2 cellular contexts compared by ENCODE assay signal in the genomic region with DNA sequence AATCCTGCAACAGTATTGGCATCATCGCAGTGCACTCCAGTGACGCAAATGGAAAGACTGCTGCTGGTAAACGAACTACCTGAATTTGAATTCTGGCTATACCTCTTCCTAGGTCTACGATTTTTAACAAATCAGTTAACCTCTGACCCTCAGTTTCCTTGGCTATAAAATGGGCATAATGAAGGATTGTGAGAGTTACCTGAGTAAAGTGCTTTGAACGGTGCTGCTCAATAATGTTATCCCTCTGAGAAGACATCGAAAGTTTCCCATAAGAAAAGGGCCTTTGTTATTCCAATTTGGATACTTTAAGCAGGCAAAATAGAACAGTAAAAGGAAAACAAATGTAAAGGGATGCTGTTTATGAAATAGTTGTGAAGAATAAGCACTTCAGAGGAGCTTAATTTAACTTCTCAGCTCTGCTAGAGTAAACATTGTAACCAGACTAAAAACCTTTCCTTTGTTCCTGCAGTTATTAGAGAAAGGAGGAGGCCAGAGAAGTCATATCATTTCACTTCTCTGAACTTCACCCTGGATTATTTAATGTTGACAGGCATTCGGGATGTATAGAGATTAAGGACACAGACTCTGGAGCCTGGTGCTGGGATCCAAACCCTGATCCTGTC.
TF ChIP-seq lines count a peak whose summit lies in the region.

No MANE protein-coding gene starts in this region.

TF ChIP-seq in HepG2, 621 proteins besides CTCF, POLR2A, EP300 and RAD21:
- TF ChIP-seq ZNF629 (CRISPR knock-in tag; conservative IDR thresholded peaks at IDR 0.05) = peak; percentile 27; the same call in 1 of the 2 replicates
- no peak for TF ChIP-seq SOX6 (IDR thresholded peaks at IDR 0.05)
- TF ChIP-seq SOX6 (CRISPR knock-in tag; IDR thresholded peaks at IDR 0.05) = no peak

TF ChIP-seq in H1, 55 proteins besides CTCF, POLR2A, EP300 and RAD21:
- TF ChIP-seq CREB1 (IDR thresholded peaks at IDR 0.05) (no peak), KDM1A (IDR thresholded peaks at IDR 0.05; ENCODE audit: borderline replicate concordance, low read length) (peak; percentile 99), TAF7 (optimal IDR thresholded peaks at IDR 0.05; ENCODE audit: borderline replicate concordance, low read depth, low read length) (no peak), SAP30 (IDR thresholded peaks at IDR 0.05; ENCODE audit: insufficient read depth, insufficient replicate concordance, low read length) (no peak), TBP (IDR thresholded peaks at IDR 0.05; ENCODE audit: low read depth, low read length) (no peak), RNF2 (IDR thresholded peaks at IDR 0.05; ENCODE audit: borderline replicate concordance, low read depth, low read length, missing control alignments, poor library complexity, severe bottlenecking) (no peak), RFX5 (IDR thresholded peaks at IDR 0.05; ENCODE audit: borderline replicate concordance, low read depth, low read length) (no peak), SP1 (IDR thresholded peaks at IDR 0.05; ENCODE audit: low read depth, low read length) (no peak), POLR2AphosphoS5 (IDR thresholded peaks at IDR 0.05; ENCODE audit: low read depth, low read length) (no peak), FOSL1 (IDR thresholded peaks at IDR 0.05; ENCODE audit: insufficient read depth, low read depth, low read length) (no peak), TCF12 (IDR thresholded peaks at IDR 0.05; ENCODE audit: low read depth, low read length) (0 out of 2 replicates have a peak, but pooled peaks have one; percentile 9), ASH2L (IDR thresholded peaks at IDR 0.05; ENCODE audit: low read length) (no peak), PHF8 (conservative IDR thresholded peaks at IDR 0.05; ENCODE audit: low read depth, low read length) (no peak), CEBPB (IDR thresholded peaks at IDR 0.05; ENCODE audit: low read depth, low read length) (no peak), HDAC2 (IDR thresholded peaks at IDR 0.05; ENCODE audit: borderline replicate concordance in 1 of 2, low read depth in 2 of 2, low read length in 2 of 2) (peak in 1 of 2 experiments; percentile 99; a peak in 2 of 4 replicates), CHD1 (IDR thresholded peaks at IDR 0.05; ENCODE audit: low read depth, low read length) (no peak), SP4 (IDR thresholded peaks at IDR 0.05; ENCODE audit: low read length) (no peak), KDM5A (IDR thresholded peaks at IDR 0.05; ENCODE audit: low read length) (no peak), YY1 (IDR thresholded peaks at IDR 0.05; ENCODE audit: low read depth, low read length) (no peak), NRF1 (IDR thresholded peaks at IDR 0.05; ENCODE audit: low read depth, low read length) (no peak), SRF (IDR thresholded peaks at IDR 0.05; ENCODE audit: low read depth, low read length) (no peak), HDAC6 (IDR thresholded peaks at IDR 0.05; ENCODE audit: low read depth, low read length) (no peak), JUN (IDR thresholded peaks at IDR 0.05; ENCODE audit: low read depth, low read length) (no peak), CTBP2 (IDR thresholded peaks at IDR 0.05; ENCODE audit: borderline replicate concordance, insufficient read depth, insufficient read length, low read length) (no peak), TAF1 (IDR thresholded peaks at IDR 0.05; ENCODE audit: low read depth, low read length) (no peak), NANOG (IDR thresholded peaks at IDR 0.05; ENCODE audit: insufficient read depth, low read depth, low read length, poor library complexity, severe bottlenecking) (peak; percentile 62), POU5F1 (IDR thresholded peaks at IDR 0.05; ENCODE audit: low read depth, low read length) (peak; percentile 94), RXRA (IDR thresholded peaks at IDR 0.05; ENCODE audit: insufficient read depth, low read depth, low read length) (no peak), RBBP5 (IDR thresholded peaks at IDR 0.05; ENCODE audit: borderline replicate concordance, low read depth, low read length) (no peak), CHD2 (IDR thresholded peaks at IDR 0.05; ENCODE audit: low read length) (no peak), SUZ12 (IDR thresholded peaks at IDR 0.05; ENCODE audit: low read length) (no peak), JUND (IDR thresholded peaks at IDR 0.05; ENCODE audit: low read length) (no peak)
- TF ChIP-seq, protein P1, sequence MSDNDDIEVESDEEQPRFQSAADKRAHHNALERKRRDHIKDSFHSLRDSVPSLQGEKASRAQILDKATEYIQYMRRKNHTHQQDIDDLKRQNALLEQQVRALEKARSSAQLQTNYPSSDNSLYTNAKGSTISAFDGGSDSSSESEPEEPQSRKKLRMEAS (IDR thresholded peaks at IDR 0.05) = no peak
- TF ChIP-seq, protein P2, sequence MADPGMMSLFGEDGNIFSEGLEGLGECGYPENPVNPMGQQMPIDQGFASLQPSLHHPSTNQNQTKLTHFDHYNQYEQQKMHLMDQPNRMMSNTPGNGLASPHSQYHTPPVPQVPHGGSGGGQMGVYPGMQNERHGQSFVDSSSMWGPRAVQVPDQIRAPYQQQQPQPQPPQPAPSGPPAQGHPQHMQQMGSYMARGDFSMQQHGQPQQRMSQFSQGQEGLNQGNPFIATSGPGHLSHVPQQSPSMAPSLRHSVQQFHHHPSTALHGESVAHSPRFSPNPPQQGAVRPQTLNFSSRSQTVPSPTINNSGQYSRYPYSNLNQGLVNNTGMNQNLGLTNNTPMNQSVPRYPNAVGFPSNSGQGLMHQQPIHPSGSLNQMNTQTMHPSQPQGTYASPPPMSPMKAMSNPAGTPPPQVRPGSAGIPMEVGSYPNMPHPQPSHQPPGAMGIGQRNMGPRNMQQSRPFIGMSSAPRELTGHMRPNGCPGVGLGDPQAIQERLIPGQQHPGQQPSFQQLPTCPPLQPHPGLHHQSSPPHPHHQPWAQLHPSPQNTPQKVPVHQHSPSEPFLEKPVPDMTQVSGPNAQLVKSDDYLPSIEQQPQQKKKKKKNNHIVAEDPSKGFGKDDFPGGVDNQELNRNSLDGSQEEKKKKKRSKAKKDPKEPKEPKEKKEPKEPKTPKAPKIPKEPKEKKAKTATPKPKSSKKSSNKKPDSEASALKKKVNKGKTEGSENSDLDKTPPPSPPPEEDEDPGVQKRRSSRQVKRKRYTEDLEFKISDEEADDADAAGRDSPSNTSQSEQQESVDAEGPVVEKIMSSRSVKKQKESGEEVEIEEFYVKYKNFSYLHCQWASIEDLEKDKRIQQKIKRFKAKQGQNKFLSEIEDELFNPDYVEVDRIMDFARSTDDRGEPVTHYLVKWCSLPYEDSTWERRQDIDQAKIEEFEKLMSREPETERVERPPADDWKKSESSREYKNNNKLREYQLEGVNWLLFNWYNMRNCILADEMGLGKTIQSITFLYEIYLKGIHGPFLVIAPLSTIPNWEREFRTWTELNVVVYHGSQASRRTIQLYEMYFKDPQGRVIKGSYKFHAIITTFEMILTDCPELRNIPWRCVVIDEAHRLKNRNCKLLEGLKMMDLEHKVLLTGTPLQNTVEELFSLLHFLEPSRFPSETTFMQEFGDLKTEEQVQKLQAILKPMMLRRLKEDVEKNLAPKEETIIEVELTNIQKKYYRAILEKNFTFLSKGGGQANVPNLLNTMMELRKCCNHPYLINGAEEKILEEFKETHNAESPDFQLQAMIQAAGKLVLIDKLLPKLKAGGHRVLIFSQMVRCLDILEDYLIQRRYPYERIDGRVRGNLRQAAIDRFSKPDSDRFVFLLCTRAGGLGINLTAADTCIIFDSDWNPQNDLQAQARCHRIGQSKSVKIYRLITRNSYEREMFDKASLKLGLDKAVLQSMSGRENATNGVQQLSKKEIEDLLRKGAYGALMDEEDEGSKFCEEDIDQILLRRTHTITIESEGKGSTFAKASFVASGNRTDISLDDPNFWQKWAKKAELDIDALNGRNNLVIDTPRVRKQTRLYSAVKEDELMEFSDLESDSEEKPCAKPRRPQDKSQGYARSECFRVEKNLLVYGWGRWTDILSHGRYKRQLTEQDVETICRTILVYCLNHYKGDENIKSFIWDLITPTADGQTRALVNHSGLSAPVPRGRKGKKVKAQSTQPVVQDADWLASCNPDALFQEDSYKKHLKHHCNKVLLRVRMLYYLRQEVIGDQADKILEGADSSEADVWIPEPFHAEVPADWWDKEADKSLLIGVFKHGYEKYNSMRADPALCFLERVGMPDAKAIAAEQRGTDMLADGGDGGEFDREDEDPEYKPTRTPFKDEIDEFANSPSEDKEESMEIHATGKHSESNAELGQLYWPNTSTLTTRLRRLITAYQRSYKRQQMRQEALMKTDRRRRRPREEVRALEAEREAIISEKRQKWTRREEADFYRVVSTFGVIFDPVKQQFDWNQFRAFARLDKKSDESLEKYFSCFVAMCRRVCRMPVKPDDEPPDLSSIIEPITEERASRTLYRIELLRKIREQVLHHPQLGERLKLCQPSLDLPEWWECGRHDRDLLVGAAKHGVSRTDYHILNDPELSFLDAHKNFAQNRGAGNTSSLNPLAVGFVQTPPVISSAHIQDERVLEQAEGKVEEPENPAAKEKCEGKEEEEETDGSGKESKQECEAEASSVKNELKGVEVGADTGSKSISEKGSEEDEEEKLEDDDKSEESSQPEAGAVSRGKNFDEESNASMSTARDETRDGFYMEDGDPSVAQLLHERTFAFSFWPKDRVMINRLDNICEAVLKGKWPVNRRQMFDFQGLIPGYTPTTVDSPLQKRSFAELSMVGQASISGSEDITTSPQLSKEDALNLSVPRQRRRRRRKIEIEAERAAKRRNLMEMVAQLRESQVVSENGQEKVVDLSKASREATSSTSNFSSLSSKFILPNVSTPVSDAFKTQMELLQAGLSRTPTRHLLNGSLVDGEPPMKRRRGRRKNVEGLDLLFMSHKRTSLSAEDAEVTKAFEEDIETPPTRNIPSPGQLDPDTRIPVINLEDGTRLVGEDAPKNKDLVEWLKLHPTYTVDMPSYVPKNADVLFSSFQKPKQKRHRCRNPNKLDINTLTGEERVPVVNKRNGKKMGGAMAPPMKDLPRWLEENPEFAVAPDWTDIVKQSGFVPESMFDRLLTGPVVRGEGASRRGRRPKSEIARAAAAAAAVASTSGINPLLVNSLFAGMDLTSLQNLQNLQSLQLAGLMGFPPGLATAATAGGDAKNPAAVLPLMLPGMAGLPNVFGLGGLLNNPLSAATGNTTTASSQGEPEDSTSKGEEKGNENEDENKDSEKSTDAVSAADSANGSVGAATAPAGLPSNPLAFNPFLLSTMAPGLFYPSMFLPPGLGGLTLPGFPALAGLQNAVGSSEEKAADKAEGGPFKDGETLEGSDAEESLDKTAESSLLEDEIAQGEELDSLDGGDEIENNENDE (IDR thresholded peaks at IDR 0.05; ENCODE audit: insufficient replicate concordance, low read length) = peak; percentile 88
- TF ChIP-seq, protein P3, sequence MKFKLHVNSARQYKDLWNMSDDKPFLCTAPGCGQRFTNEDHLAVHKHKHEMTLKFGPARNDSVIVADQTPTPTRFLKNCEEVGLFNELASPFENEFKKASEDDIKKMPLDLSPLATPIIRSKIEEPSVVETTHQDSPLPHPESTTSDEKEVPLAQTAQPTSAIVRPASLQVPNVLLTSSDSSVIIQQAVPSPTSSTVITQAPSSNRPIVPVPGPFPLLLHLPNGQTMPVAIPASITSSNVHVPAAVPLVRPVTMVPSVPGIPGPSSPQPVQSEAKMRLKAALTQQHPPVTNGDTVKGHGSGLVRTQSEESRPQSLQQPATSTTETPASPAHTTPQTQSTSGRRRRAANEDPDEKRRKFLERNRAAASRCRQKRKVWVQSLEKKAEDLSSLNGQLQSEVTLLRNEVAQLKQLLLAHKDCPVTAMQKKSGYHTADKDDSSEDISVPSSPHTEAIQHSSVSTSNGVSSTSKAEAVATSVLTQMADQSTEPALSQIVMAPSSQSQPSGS (IDR thresholded peaks at IDR 0.05; ENCODE audit: low read length) = 0 out of 2 replicates have a peak, but pooled peaks have one; percentile 39
